In the genomic region with DNA sequence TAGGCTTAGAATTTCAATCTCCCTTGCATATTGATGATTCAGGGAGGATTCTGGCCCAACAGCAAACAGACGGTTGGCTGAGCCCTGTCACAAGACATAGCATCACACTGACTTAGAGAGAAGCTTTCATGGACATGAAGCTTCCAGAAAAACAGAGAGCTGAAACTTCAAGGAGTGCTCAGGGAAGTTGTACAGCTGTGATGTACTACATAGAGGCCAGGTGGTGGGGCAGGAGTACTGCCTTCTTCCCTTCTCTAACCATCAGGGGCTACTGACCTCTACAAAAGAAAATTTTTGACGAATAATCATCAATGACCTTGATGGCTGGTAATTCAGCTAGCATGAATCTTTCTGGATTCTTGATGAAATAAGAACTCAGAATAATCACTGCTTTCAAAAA, we compare ENCODE assay signal across 30 cellular contexts.
"Had no signal": no experiment of that assay in that cellular context is flagged by ENCODE, and none has a peak within 500 bp of the region (broad histone marks: within the 10 kb centered on the region; RNA-seq: fewer than 3 reads in every experiment).

No MANE protein-coding gene starts in this region.

- H3K27ac ChIP-seq: KMS-11, SJSA1 had no signal

- H3K9me3 ChIP-seq: SJSA1, SK-N-SH had no signal

- H3K9ac ChIP-seq: KMS-11, SK-N-SH had no signal

- H3K27me3 ChIP-seq: SJSA1 had no signal

- H3K4me1 ChIP-seq: SJSA1 had no signal

- DNase-seq: activated B cell treated with CpG ODN at 0.5 μM for 24 hours; activated CD4-positive, alpha-beta memory T cell treated with anti-CD3 and anti-CD28 coated beads for 36 hours; activated CD4-positive, alpha-beta T cell treated with anti-CD3 and anti-CD28 coated beads for 4 hours; activated CD4-positive, alpha-beta T cell treated with anti-CD3 and anti-CD28 coated beads, Interleukin-2, amount 50 U/mL, for 1 hour; activated CD4-positive, CD25-positive, alpha-beta regulatory T cell treated with anti-CD3 and anti-CD28 coated beads, Interleukin-2, amount 50 U/mL, for 72 hours; activated CD8-positive, alpha-beta memory T cell treated with anti-CD3 and anti-CD28 coated beads, Interleukin-2, amount 50 U/mL, for 4 hours; activated effector memory CD4-positive, alpha-beta T cell treated with anti-CD3 and anti-CD28 coated beads, Interleukin-2, amount 50 U/mL, for 16 hours; activated naive CD4-positive, alpha-beta T cell; activated naive CD4-positive, alpha-beta T cell treated with anti-CD3 and anti-CD28 coated beads, Interleukin-2, amount 50 U/mL, for 16 hours; activated naive CD8-positive, alpha-beta T cell treated with anti-CD3 and anti-CD28 coated beads for 36 hours; activated T-cell treated with anti-CD3 and anti-CD28 coated beads, Interleukin-2, amount 50 U/mL, for 72 hours; amniotic stem cell; aorta; MM.1S; MV-4-11; NCI-H1092; NCI-H146; NCI-H187; NCI-H2029 treated with DMSO at 0.1 percent for 48 hours; NCI-H2107; NCI-H2171; NCI-H446 treated with DMSO at 0.1 percent for 48 hours; NCI-H524; RPMI8226; SHP77 treated with DMSO at 0.1 percent for 48 hours; SK-N-SH had no signal

- ATAC-seq: activated T-cell treated with anti-CD3 and anti-CD28 coated beads, Interleukin-2, amount 50 U/mL, for 72 hours; activated T-helper 17 cell treated with anti-CD3 and anti-CD28 coated beads, Interleukin-2, amount 50 U/mL, for 72 hours; Panc1 had no signal

- H3K4me2 ChIP-seq: KMS-11, SK-N-SH had no signal

- H3K36me3 ChIP-seq: SJSA1 had no signal

- H3K4me3 ChIP-seq: SJSA1 had no signal
